1 cellular context compared by ENCODE assay signal in the genomic region with DNA sequence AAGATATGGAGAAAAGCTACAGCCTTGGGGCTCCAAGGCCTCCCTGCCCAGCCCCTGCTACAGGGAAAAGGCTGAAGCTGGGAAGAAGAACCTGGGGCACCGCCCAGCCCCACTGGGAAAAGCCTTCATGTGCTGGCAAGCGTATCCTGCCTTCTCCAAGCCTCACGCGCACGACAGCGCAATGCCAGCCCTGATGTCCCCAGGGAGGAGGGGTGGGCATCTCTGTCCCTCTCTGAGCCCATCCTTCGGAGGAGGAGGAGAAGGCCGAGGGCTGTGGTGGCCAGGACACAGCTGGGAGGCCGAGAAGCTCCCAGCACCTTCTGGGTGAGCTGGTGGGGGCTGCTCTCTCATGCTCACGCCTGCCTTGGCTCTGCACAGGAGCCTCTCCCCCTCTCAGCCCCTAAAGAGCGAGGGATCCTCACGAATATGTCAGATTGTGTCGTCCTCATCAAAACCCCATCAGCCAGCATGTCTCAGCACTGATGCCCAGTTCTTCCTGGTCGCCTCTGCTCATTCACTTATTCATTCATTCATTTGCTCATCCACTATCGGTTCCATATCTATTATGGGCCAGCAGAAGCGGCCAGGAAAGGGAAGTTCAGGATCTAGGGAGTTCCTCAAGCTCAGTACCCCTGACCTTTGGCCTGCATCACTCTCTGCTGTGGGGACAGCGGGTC.
TF ChIP-seq lines count a peak whose summit lies in the region.

No MANE protein-coding gene starts in this region.

TF ChIP-seq in GM12878, 131 proteins besides CTCF, POLR2A, EP300 and RAD21 (continued from another document):
- TF ChIP-seq SP1 (IDR thresholded peaks at IDR 0.05; ENCODE audit: low read depth, low read length) (no peak), NFYA (IDR thresholded peaks at IDR 0.05; ENCODE audit: borderline replicate concordance, low read depth, low read length) (no peak), TCF3 (IDR thresholded peaks at IDR 0.05; ENCODE audit: borderline replicate concordance, insufficient read depth, low read depth, low read length) (0 out of 2 replicates have a peak, but pooled peaks have one; percentile 23), MEF2A (IDR thresholded peaks at IDR 0.05; ENCODE audit: insufficient read depth, low read depth, low read length) (no peak), FOXM1 (IDR thresholded peaks at IDR 0.05; ENCODE audit: low read depth, low read length) (no peak), SREBF1 (IDR thresholded peaks at IDR 0.05; ENCODE audit: low read length) (no peak), NFIC (IDR thresholded peaks at IDR 0.05; ENCODE audit: low read depth, low read length) (no peak)
- TF ChIP-seq, protein P1, sequence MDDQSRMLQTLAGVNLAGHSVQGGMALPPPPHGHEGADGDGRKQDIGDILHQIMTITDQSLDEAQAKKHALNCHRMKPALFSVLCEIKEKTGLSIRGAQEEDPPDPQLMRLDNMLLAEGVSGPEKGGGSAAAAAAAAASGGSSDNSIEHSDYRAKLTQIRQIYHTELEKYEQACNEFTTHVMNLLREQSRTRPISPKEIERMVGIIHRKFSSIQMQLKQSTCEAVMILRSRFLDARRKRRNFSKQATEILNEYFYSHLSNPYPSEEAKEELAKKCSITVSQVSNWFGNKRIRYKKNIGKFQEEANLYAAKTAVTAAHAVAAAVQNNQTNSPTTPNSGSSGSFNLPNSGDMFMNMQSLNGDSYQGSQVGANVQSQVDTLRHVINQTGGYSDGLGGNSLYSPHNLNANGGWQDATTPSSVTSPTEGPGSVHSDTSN (IDR thresholded peaks at IDR 0.05; ENCODE audit: insufficient replicate concordance, low read depth, low read length): peak; percentile 13
- TF ChIP-seq, protein P2, sequence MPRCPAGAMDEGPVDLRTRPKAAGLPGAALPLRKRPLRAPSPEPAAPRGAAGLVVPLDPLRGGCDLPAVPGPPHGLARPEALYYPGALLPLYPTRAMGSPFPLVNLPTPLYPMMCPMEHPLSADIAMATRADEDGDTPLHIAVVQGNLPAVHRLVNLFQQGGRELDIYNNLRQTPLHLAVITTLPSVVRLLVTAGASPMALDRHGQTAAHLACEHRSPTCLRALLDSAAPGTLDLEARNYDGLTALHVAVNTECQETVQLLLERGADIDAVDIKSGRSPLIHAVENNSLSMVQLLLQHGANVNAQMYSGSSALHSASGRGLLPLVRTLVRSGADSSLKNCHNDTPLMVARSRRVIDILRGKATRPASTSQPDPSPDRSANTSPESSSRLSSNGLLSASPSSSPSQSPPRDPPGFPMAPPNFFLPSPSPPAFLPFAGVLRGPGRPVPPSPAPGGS (IDR thresholded peaks at IDR 0.05; ENCODE audit: borderline replicate concordance, insufficient read depth, low read depth, low read length, poor library complexity, severe bottlenecking): peak; percentile 62
